8 cellular contexts compared by ENCODE assay signal in genomic region chr1:46616277-46617107, GRCh38. TPM values are rescaled to one million over a fixed set of nuclear protein-coding genes. Genes with fewer than 3 reads are reported as not detected.
DNase-seq lines count a peak whose midpoint lies in the region; ATAC-seq and TF ChIP-seq lines count a peak whose summit lies in the region.

MOB3C (minus strand) TSS chr1:46616811; CDS start chr1:46613321, 3,490 bp downstream.

- no peak within 1 kb of the TSS for H3K27ac Mint-ChIP-seq in WTC11

- peak within 1 kb of the TSS; percentile 76 for H3K4me3 ChIP-seq in Jurkat, Clone E6-1 (ENCODE audit: low read length)

- H3K27me3 Mint-ChIP-seq in WTC11 (ENCODE audit: low read depth), result peaks cover 30% of the 10 kb centered on the region

- CTCF ChIA-PET in WTC11 (lab: Charles Lee), result interaction anchor here (0.7 to 2.6 kb wide), 10 partner anchors 9 to 174 kb away, joined by 3 to 23 read pairs (median 6); partner anchors contain the start of gene MKNK1

- peak; percentile 70 for ATAC-seq in GM21528 (IDR thresholded peaks at IDR 0.05; ENCODE audit: low FRiP score, unreplicated experiment)
- peak; percentile 14 for ATAC-seq in WTC11
- no peak for ATAC-seq in HG03469 (IDR thresholded peaks at IDR 0.05; ENCODE audit: unreplicated experiment)

- peak within 1 kb of the TSS; percentile 89 for H3K27ac ChIP-seq in caudate nucleus (ENCODE audit: low read depth, low read length)

- peaks cover 52% of the 10 kb centered on the region for H3K4me1 Mint-ChIP-seq in WTC11

- peak within 1 kb of the TSS; percentile 86 for H3K4me3 Mint-ChIP-seq in WTC11

- no peaks in the 10 kb centered on the region for H3K36me3 Mint-ChIP-seq in WTC11

- H3K9me3 Mint-ChIP-seq in WTC11, result no peaks in the 10 kb centered on the region

- no peak for TF ChIP-seq CTCF in WTC11 (IDR thresholded peaks at IDR 0.05)

- DNase-seq in DMS79 (lab: John Stamatoyannopoulos, UW), result peak; percentile 25
- DNase-seq in Jurkat, Clone E6-1 (ENCODE audit: low read depth, low spot score), result peak; percentile 44
- DNase-seq in WTC11 (ENCODE audit: low spot score), result peak; percentile 61
- DNase-seq in caudate nucleus (lab: John Stamatoyannopoulos, UW), result peak in 53 of 61 donors; percentile 21 to 91 (median 56)
- peak; percentile 69 for DNase-seq in iris pigment epithelial cell (ENCODE audit: low read depth)
- DNase-seq in stimulated activated CD4-positive, alpha-beta T cell treated with anti-CD3 and anti-CD28 coated beads, Interleukin-12 subunit alpha, Interleukin-12 subunit beta, amount 100 ng/mL, for 4 hours, result peak; percentile 69

- POLR2A ChIA-PET in WTC11 (lab: Charles Lee), result interaction anchor here (0.9 to 1.8 kb wide), 3 partner anchors 10 to 51 kb away, joined by 3 to 13 read pairs (median 3); partner anchors contain the start of genes ATPAF1 and MKNK1

TF ChIP-seq in WTC11, 78 proteins besides CTCF, POLR2A, EP300 and RAD21:
- TF ChIP-seq TCF7 (CRISPR knock-in tag; IDR thresholded peaks at IDR 0.05; ENCODE audit: low read depth) (0 out of 2 replicates have a peak, but pooled peaks have one; percentile 27), FOXP4 (CRISPR knock-in tag; IDR thresholded peaks at IDR 0.05) (0 out of 2 replicates have a peak, but pooled peaks have one; percentile 26), KAT7 (CRISPR knock-in tag; IDR thresholded peaks at IDR 0.05; ENCODE audit: borderline replicate concordance) (0 out of 2 replicates have a peak, but pooled peaks have one; percentile 74), SP1 (CRISPR knock-in tag; conservative IDR thresholded peaks at IDR 0.05) (peak; percentile 38; the same call in 1 of the 2 replicates), MYBL2 (CRISPR knock-in tag; IDR thresholded peaks at IDR 0.05) (0 out of 2 replicates have a peak, but pooled peaks have one; percentile 36), FOXP1 (CRISPR knock-in tag; IDR thresholded peaks at IDR 0.05; ENCODE audit: borderline replicate concordance) (peak; percentile 64; the same call in 1 of the 2 replicates)
- TF ChIP-seq, protein P1, sequence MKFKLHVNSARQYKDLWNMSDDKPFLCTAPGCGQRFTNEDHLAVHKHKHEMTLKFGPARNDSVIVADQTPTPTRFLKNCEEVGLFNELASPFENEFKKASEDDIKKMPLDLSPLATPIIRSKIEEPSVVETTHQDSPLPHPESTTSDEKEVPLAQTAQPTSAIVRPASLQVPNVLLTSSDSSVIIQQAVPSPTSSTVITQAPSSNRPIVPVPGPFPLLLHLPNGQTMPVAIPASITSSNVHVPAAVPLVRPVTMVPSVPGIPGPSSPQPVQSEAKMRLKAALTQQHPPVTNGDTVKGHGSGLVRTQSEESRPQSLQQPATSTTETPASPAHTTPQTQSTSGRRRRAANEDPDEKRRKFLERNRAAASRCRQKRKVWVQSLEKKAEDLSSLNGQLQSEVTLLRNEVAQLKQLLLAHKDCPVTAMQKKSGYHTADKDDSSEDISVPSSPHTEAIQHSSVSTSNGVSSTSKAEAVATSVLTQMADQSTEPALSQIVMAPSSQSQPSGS (CRISPR knock-in tag; IDR thresholded peaks at IDR 0.05; ENCODE audit: borderline replicate concordance, low read depth), result no peak
- TF ChIP-seq, protein P2, sequence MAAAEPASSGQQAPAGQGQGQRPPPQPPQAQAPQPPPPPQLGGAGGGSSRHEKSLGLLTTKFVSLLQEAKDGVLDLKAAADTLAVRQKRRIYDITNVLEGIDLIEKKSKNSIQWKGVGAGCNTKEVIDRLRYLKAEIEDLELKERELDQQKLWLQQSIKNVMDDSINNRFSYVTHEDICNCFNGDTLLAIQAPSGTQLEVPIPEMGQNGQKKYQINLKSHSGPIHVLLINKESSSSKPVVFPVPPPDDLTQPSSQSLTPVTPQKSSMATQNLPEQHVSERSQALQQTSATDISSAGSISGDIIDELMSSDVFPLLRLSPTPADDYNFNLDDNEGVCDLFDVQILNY (CRISPR knock-in tag; IDR thresholded peaks at IDR 0.05), result 0 out of 2 replicates have a peak, but pooled peaks have one; percentile 49
- TF ChIP-seq, protein P3, sequence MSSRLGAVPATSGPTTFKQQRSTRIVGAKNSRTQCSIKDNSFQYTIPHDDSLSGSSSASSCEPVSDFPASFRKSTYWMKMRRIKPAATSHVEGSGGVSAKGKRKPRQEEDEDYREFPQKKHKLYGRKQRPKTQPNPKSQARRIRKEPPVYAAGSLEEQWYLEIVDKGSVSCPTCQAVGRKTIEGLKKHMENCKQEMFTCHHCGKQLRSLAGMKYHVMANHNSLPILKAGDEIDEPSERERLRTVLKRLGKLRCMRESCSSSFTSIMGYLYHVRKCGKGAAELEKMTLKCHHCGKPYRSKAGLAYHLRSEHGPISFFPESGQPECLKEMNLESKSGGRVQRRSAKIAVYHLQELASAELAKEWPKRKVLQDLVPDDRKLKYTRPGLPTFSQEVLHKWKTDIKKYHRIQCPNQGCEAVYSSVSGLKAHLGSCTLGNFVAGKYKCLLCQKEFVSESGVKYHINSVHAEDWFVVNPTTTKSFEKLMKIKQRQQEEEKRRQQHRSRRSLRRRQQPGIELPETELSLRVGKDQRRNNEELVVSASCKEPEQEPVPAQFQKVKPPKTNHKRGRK (CRISPR knock-in tag; IDR thresholded peaks at IDR 0.05; ENCODE audit: borderline replicate concordance), result no peak

RNA-seq across cellular contexts. Expression of gene MOB3C, which starts in this region (rescaled TPM):
- polyA plus RNA-seq in Jurkat, Clone E6-1 (2012; ENCODE audit: insufficient read depth, insufficient read length), result 4.6 TPM
- total RNA-seq in WTC11 (2021), result 3.1 to 4.0 TPM (median 3.4 TPM) in 3 replicates
